8 cellular contexts compared by ENCODE assay signal in the genomic region with DNA sequence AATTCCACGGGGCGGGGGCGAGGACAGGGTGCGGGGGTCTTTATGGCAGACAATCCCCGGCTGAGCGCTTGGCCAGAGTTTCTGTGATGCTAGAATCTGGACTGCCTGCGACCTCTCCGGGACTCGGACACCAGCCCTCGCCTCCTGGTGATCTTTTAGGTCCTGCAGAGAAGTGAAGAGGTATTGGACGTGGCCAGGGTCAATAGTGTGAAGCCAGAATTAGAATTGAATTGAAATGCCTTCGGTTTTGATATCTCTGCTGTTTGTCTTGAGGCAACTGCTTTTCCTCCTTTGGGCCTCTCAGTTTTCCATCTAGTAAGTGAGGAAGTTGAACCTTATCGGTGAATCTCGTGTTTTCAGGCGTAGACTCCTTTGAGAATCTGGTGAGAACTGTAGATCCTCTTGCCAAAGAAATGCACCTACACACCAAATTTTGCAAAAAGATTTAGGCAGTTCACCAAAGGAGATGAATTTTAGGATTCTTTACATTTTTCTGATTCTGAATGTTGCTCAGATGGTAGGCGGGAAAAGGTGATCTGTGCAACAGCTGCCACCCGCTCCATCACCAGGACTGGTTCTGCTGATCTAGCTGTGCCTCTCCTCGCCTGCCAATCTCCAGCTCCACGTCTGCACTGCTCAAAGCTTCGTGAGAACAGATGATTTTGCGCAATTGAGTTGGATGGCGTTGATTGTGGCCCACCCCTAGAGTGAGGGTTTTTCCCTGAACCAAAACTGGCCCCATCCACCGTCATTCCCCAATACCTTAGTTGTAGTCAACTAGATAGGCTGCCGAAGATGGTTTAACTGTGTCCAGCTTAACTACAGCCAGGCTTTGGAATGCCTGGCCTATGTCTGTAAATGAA. TPM values are rescaled to one million over a fixed set of nuclear protein-coding genes. Genes with fewer than 3 reads are reported as not detected.
DNase-seq lines count a peak whose midpoint lies in the region; ATAC-seq, FAIRE-seq and TF ChIP-seq lines count a peak whose summit lies in the region.

No MANE protein-coding gene starts in this region.

- peak overlapping the region; percentile 88 for H3K4me2 ChIP-seq in K562 (ENCODE audit: insufficient read depth, low read length)

- 8% methylated on average over 23 of the region's 24 CpGs for WGBS in K562 (ENCODE audit: insufficient coverage, low coverage, missing lambda C conversion rate)

- peak; percentile 75 for FAIRE-seq in K562 (lab: Jason Lieb, UNC)

- peak; percentile 12 for ATAC-seq in K562
- ATAC-seq in HG02981 (IDR thresholded peaks at IDR 0.05; ENCODE audit: unreplicated experiment): no peak

- TF ChIP-seq EP300 in K562 (IDR thresholded peaks at IDR 0.05; ENCODE audit: low read length): no peak

- H3K79me2 ChIP-seq in K562 (ENCODE audit: control insufficient read depth, insufficient read depth, low read length): peaks cover 41% of the 10 kb centered on the region

- TF ChIP-seq POLR2A in K562 (conservative IDR thresholded peaks at IDR 0.05): no peak

- no peak for TF ChIP-seq CTCF in K562 (IDR thresholded peaks at IDR 0.05 in 2 of 3, conservative IDR thresholded peaks at IDR 0.05 in 1 of 3; ENCODE audit: insufficient read depth in 2 of 3, low read depth in 1 of 3, low read length in 3 of 3)

- peak overlapping the region; percentile 84 for H3K27ac ChIP-seq in K562 (ENCODE audit: extremely low read depth, low read depth, low read length)
- peak overlapping the region; percentile 91 for H3K27ac ChIP-seq in substantia nigra (ENCODE audit: low read depth, low read length, poor library complexity, severe bottlenecking)

- H3K9ac ChIP-seq in K562 (ENCODE audit: insufficient read depth in 1 of 2, low read depth in 2 of 2, low read length in 2 of 2): peak overlapping the region; percentile 79 to 90

- H3K36me3 ChIP-seq in K562 (ENCODE audit: control insufficient read depth, insufficient read depth, low read length): peaks cover 2% of the 10 kb centered on the region; the same call in 2 of the 3 replicates

- POLR2A ChIA-PET in K562 (lab: Yijun Ruan, JAX): interaction anchor here (0.8 to 0.9 kb wide), 2 partner anchors 79 to 228 kb away, joined by 3 read pairs; no protein-coding TSS in a partner anchor

- peak overlapping the region; percentile 85 for H2AFZ ChIP-seq in K562 (ENCODE audit: low read depth, low read length)

- TSS peak; percentile 91 for BruUV-seq in K562 (replicated peaks; lab: Mats Ljungman, UMichigan)

- CTCF ChIA-PET in K562 (lab: Yijun Ruan, JAX; ENCODE audit: low intra/inter-chr PET ratio): interaction anchor here (1.3 kb wide), 1 partner anchor 175 kb away, joined by 5 read pairs; no protein-coding TSS in a partner anchor

- peaks cover 4% of the 10 kb centered on the region; the same call in 1 of the 2 replicates for H4K20me1 ChIP-seq in K562 (replicated peaks; ENCODE audit: control insufficient read depth, insufficient read depth, low read length)

- no peaks in the 10 kb centered on the region for H3K9me1 ChIP-seq in K562 (ENCODE audit: control insufficient read depth, insufficient read depth, low read length)

- H3K4me1 ChIP-seq in K562 (replicated peaks in 1 of 2; ENCODE audit: control insufficient read depth in 2 of 2, insufficient read depth in 2 of 2, low read length in 2 of 2): peaks cover 17 to 24% of the 10 kb centered on the region in 2 experiments

- no peaks in the 10 kb centered on the region for H3K9me3 ChIP-seq in K562 (replicated peaks; ENCODE audit: control insufficient read depth, insufficient read depth, low read depth, low read length)

- no peak for TF ChIP-seq RAD21 in K562 (CRISPR knock-in tag; conservative IDR thresholded peaks at IDR 0.05 in 1 of 2, IDR thresholded peaks at IDR 0.05 in 1 of 2)

- peak overlapping the region; percentile 94 for H3K4me3 ChIP-seq in K562

- peak; percentile 14 for DNase-seq in stimulated activated CD4-positive, alpha-beta T cell treated with anti-CD3 and anti-CD28 coated beads, Interleukin-1b, Interleukin-23, amount 100 ng/mL, for 48 hours
- no peak for DNase-seq in stimulated activated CD4-positive, alpha-beta T cell treated with anti-CD3 and anti-CD28 coated beads, Interleukin-4, amount 100 ng/mL, for 24 hours
- DNase-seq in NCI-H1105 treated with DMSO at 0.1 percent for 48 hours (lab: John Stamatoyannopoulos, UW) (peak; percentile 33), K562 (ENCODE audit: extremely low read depth in 1 of 4, low spot score in 3 of 4) (peak in 1 of 4 experiments; percentile 38), left kidney (ENCODE audit: low read depth, low spot score) (peak; percentile 40), substantia nigra (lab: John Stamatoyannopoulos, UW) (peak in 5 of 49 donors; percentile 4 to 26 (median 12)), MV-4-11 (lab: John Stamatoyannopoulos, UW) (no peak)

- in situ Hi-C loops in K562 (cut with MboI): loop anchor here (5.0 to 10.0 kb wide), 3 partner anchors 171 to 393 kb away; no protein-coding TSS in a partner anchor

- intact Hi-C loops in K562 (cut with micrococcal nuclease): loop anchor here (2.0 kb wide), 1 partner anchor 249 kb away; no protein-coding TSS in a partner anchor

- no peaks in the 10 kb centered on the region for H3K27me3 ChIP-seq in K562 (ENCODE audit: control insufficient read depth in 2 of 2, insufficient read depth in 2 of 2, low read length in 2 of 2)

TF ChIP-seq in K562, 482 proteins besides CTCF, POLR2A, EP300 and RAD21 (continues in another document):
- TF ChIP-seq ZNF511 (CRISPR knock-in tag; IDR thresholded peaks at IDR 0.05): peak; percentile 28; the same call in 1 of the 2 replicates
- TF ChIP-seq ZNF282 (CRISPR knock-in tag; IDR thresholded peaks at IDR 0.05): no peak
- no peak for TF ChIP-seq ZNF263 (CRISPR knock-in tag; IDR thresholded peaks at IDR 0.05; ENCODE audit: borderline replicate concordance)

RNA-seq across cellular contexts. Expression of gene OSER1, which starts 0.8 kb away (rescaled TPM):
- 9.4 and 15.8 TPM in 2 replicates for total RNA-seq in K562 (2011; cell fraction: chromatin; rRNA removed; ENCODE audit: low replicate concordance)
- 8.2 and 10.0 TPM in 2 replicates for total RNA-seq in K562 (2011; cell fraction: nucleolus; rRNA removed)
- 10.0 and 13.6 TPM in 2 replicates for total RNA-seq in K562 (2011; cell fraction: nucleoplasm; rRNA removed)
- total RNA-seq in K562 (2014; rRNA removed) (15.5 and 15.6 TPM in 2 replicates), K562 (2014; rRNA removed; fragmentation: Illumina TruSeq; extraction: Trizol) (19.6 and 25.5 TPM in 2 replicates), K562 (2015; rRNA removed; fragmentation: Illumina TruSeq; extraction: Trizol) (19.4 and 19.9 TPM in 2 replicates), K562 (2021) (19.0 and 20.4 TPM in 2 replicates)
- polyA plus RNA-seq in K562 (2011; rRNA removed) (37.3 and 43.9 TPM in 2 replicates), K562 (2014; fragmentation: Illumina TruSeq; extraction: Trizol) (23.6 and 25.4 TPM in 2 replicates), K562 (2014; fragmentation: Nextera tagmentation; extraction: Ambion mirVana) (10 to 100 TPM; 54.8 to 57.3 TPM), K562 (2014; rRNA removed) (19.7 and 21.7 TPM in 2 replicates)
- 17.5 and 28.9 TPM in 2 replicates for polyA plus RNA-seq in K562 (2011; cell fraction: cytosol; rRNA removed)
- 42.5 and 57.4 TPM in 2 replicates for polyA plus RNA-seq in K562 (2011; cell fraction: nucleus; rRNA removed)
- polyA plus RNA-seq in K562 (2012): 17.6 and 20.4 TPM in 2 replicates
- 31.4 and 31.8 TPM in 2 replicates for polyA minus RNA-seq in K562 (2011; rRNA and poly(A)+ RNA removed)
- polyA minus RNA-seq in K562 (2011; cell fraction: cytosol; rRNA and poly(A)+ RNA removed): 10.0 and 12.0 TPM in 2 replicates
- polyA minus RNA-seq in K562 (2011; cell fraction: nucleus; rRNA and poly(A)+ RNA removed): 4.7 and 8.0 TPM in 2 replicates

RNA-seq across cellular contexts. Expression of gene JPH2, which starts 24.4 kb away (rescaled TPM):
- total RNA-seq in K562 (2011; cell fraction: chromatin; rRNA removed; ENCODE audit: low replicate concordance): not detected in 2 replicates
- not detected in 2 replicates for total RNA-seq in K562 (2011; cell fraction: nucleolus; rRNA removed)
- total RNA-seq in K562 (2011; cell fraction: nucleoplasm; rRNA removed): not detected in 2 replicates
- total RNA-seq in K562 (2014; rRNA removed) (not detected in 2 replicates), K562 (2014; rRNA removed; fragmentation: Illumina TruSeq; extraction: Trizol) (not detected in 2 replicates), K562 (2015; rRNA removed; fragmentation: Illumina TruSeq; extraction: Trizol) (not detected in 2 replicates), K562 (2021) (not detected in 2 replicates)
- polyA plus RNA-seq in K562 (2011; rRNA removed) (not detected in 2 replicates), K562 (2014; fragmentation: Illumina TruSeq; extraction: Trizol) (not detected in 2 replicates), K562 (2014; fragmentation: Nextera tagmentation; extraction: Ambion mirVana) (not detected), K562 (2014; rRNA removed) (not detected in 2 replicates)
- not detected in 2 replicates for polyA plus RNA-seq in K562 (2011; cell fraction: cytosol; rRNA removed)
- not detected in 2 replicates for polyA plus RNA-seq in K562 (2011; cell fraction: nucleus; rRNA removed)
- not detected in 2 replicates for polyA plus RNA-seq in K562 (2012)
- polyA minus RNA-seq in K562 (2011; rRNA and poly(A)+ RNA removed): not detected in 2 replicates
- not detected in 2 replicates for polyA minus RNA-seq in K562 (2011; cell fraction: cytosol; rRNA and poly(A)+ RNA removed)
- polyA minus RNA-seq in K562 (2011; cell fraction: nucleus; rRNA and poly(A)+ RNA removed): not detected in 2 replicates

RNA-seq across cellular contexts. Expression of gene GDAP1L1, which starts 35.7 kb away (rescaled TPM):
- not detected in 2 replicates for total RNA-seq in K562 (2011; cell fraction: chromatin; rRNA removed; ENCODE audit: low replicate concordance)
- not detected in 2 replicates for total RNA-seq in K562 (2011; cell fraction: nucleolus; rRNA removed)
- total RNA-seq in K562 (2011; cell fraction: nucleoplasm; rRNA removed): not detected in 2 replicates
- total RNA-seq in K562 (2014; rRNA removed): not detected in 2 replicates
- not detected in 2 replicates for total RNA-seq in K562 (2014; rRNA removed; fragmentation: Illumina TruSeq; extraction: Trizol)
- total RNA-seq in K562 (2015; rRNA removed; fragmentation: Illumina TruSeq; extraction: Trizol): not detected in 2 replicates
- total RNA-seq in K562 (2021): 0.31 and 0.34 TPM in 2 replicates
- polyA plus RNA-seq in K562 (2011; rRNA removed): not detected in 2 replicates
- 0.27 TPM in 1 of 2 replicates, not detected in the other for polyA plus RNA-seq in K562 (2011; cell fraction: cytosol; rRNA removed)
- 0.27 TPM in 1 of 2 replicates, not detected in the other for polyA plus RNA-seq in K562 (2011; cell fraction: nucleus; rRNA removed)
- 5.5 TPM in 1 of 2 replicates, not detected in the other for polyA plus RNA-seq in K562 (2012)
- polyA plus RNA-seq in K562 (2014; fragmentation: Illumina TruSeq; extraction: Trizol): 0.06 TPM in 1 of 2 replicates, not detected in the other
- under 1 TPM in 1 of 2 experiments, not detected in 1; 0.07 TPM for polyA plus RNA-seq in K562 (2014; fragmentation: Nextera tagmentation; extraction: Ambion mirVana)
- polyA plus RNA-seq in K562 (2014; rRNA removed): 0.40 and 0.53 TPM in 2 replicates
- polyA minus RNA-seq in K562 (2011; rRNA and poly(A)+ RNA removed): not detected in 2 replicates
- polyA minus RNA-seq in K562 (2011; cell fraction: cytosol; rRNA and poly(A)+ RNA removed): not detected in 2 replicates
- not detected in 2 replicates for polyA minus RNA-seq in K562 (2011; cell fraction: nucleus; rRNA and poly(A)+ RNA removed)

Comparison
In these comparisons a context has a peak if more than half of its experiments do, and no peak if none do; other contexts are left out.
1. DNase-seq: peak in stimulated activated CD4-positive, alpha-beta T cell treated with anti-CD3 and anti-CD28 coated beads, Interleukin-1b, Interleukin-23, amount 100 ng/mL, for 48 hours (single experiment), NCI-H1105 treated with DMSO at 0.1 percent for 48 hours (single experiment) and left kidney (single experiment); none in stimulated activated CD4-positive, alpha-beta T cell treated with anti-CD3 and anti-CD28 coated beads, Interleukin-4, amount 100 ng/mL, for 24 hours (single experiment) and MV-4-11 (single experiment).